14 cellular contexts compared by ENCODE assay signal in the genomic region with DNA sequence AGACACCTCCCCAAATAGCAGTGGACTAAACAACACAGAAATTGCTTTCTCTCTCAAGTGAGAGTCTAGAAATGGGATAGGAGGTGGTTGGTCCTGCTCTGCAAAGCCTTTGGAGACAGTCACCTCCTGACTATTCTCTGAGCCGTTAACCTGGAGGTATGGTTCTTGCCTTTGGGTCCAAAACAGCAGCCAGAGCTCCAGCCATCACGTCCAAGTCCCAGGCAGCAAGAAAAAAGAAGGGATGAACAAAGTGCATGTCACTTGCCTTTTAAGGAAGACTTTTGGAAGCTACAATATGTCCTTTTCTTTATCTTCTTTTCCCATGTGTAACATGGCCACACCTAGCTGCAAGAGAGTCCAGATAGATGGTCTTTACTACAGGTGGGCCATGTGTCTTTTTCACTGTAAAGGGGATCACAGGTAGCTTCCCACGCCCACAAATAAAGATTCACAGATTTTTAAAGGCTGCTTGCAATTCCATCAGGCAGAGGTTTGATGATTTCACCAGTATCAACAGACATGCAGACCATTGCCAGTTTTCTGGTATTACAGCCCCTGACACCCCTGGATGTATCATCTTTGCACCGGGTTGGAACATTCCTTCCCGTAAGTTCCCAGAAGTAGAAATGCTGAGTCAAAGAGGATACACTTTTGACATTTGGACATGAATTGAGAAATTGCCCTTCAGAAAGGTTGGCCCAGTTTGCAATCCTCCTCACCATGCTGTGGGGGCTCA.
A peak's percentile ranks its signal among the peaks of the same experiment; 100 is the strongest.
DNase-seq lines count a peak whose midpoint lies in the region; FAIRE-seq and TF ChIP-seq lines count a peak whose summit lies in the region.
"Had no signal": no experiment of that assay in that cellular context is flagged by ENCODE, and none has a peak within 500 bp of the region (broad histone marks: within the 10 kb centered on the region; RNA-seq: fewer than 3 reads in every experiment).

No MANE protein-coding gene starts in this region.

- H3K4me1 Mint-ChIP-seq in osteocyte (ENCODE audit: unreplicated experiment), result peaks cover 29% of the 10 kb centered on the region
- H3K4me1 Mint-ChIP-seq: T-cell had no signal

- H3K27ac Mint-ChIP-seq in osteocyte (ENCODE audit: unreplicated experiment), result no peak overlapping the region
- H3K27ac Mint-ChIP-seq: T-cell had no signal

- H3K36me3 ChIP-seq in osteoblast (ENCODE audit: insufficient read depth, low read length), result no peaks in the 10 kb centered on the region

- peaks cover 35% of the 10 kb centered on the region for H3K4me1 ChIP-seq in osteoblast (ENCODE audit: insufficient read depth, low read length)

- no peak for FAIRE-seq in GM12891 (lab: Jason Lieb, UNC)

- H4K20me1 ChIP-seq in osteoblast (ENCODE audit: insufficient read depth, low read length), result no peaks in the 10 kb centered on the region

- DNase-seq in GM13976 (ENCODE audit: low spot score) (peak; percentile 8), RPMI7951 (ENCODE audit: low read depth) (peak; percentile 26), fibroblast of gingiva (ENCODE audit: low read depth) (peak; percentile 88), osteoblast (ENCODE audit: insufficient read length, low spot score, missing footprints) (no peak), osteocyte (ENCODE audit: extremely low spot score, unreplicated experiment) (no peak), GF-D8 (lab: John Stamatoyannopoulos, UW) (no peak), GM12891 (ENCODE audit: insufficient read length, low spot score) (no peak)
- DNase-seq: activated naive CD4-positive, alpha-beta T cell treated with Interleukin-2 at 50 U/mL for 16 hours; AML-193; NCI-H1417; NCI-H2171; NCI-H69; SHP77 had no signal

- no peak for TF ChIP-seq POLR2A in GM12891 (IDR thresholded peaks at IDR 0.05; ENCODE audit: low read depth, low read length)

- TF ChIP-seq CTCF in GM13976 (IDR thresholded peaks at IDR 0.05; ENCODE audit: borderline replicate concordance, control extremely low read depth, extremely low read depth, insufficient read depth, missing control alignments) (no peak), osteoblast (IDR thresholded peaks at IDR 0.05; ENCODE audit: extremely low read depth, low read depth, low read length) (no peak), osteocyte (IDR thresholded peaks at IDR 0.05) (no peak)

- H3K4me3 Mint-ChIP-seq in osteocyte (ENCODE audit: unreplicated experiment), result no peak overlapping the region
- H3K4me3 Mint-ChIP-seq: T-cell had no signal

- H3K4me3 ChIP-seq in osteoblast (ENCODE audit: insufficient read depth, low read length), result no peak overlapping the region

- no peak overlapping the region for H2AFZ ChIP-seq in osteoblast (ENCODE audit: low read length)

- H3K9me3 Mint-ChIP-seq in osteocyte (ENCODE audit: unreplicated experiment), result no peaks in the 10 kb centered on the region

- H3K79me2 ChIP-seq in osteoblast (ENCODE audit: insufficient read depth, low read length), result peaks cover 2% of the 10 kb centered on the region

- peak overlapping the region; percentile 4 for H3K4me2 ChIP-seq in osteoblast (ENCODE audit: insufficient read depth, low read length)

- no peaks in the 10 kb centered on the region for H3K36me3 Mint-ChIP-seq in osteocyte (ENCODE audit: unreplicated experiment)
- H3K36me3 Mint-ChIP-seq: T-cell had no signal

- H3K27me3 ChIP-seq in osteoblast (ENCODE audit: insufficient read depth, low read length), result no peaks in the 10 kb centered on the region

- H3K27ac ChIP-seq in osteoblast (ENCODE audit: low read depth, low read length), result peak overlapping the region; percentile 73

- no peaks in the 10 kb centered on the region for H3K27me3 Mint-ChIP-seq in osteocyte (ENCODE audit: unreplicated experiment)

- in situ Hi-C loops in GM13976 (cut with MboI; ENCODE audit: low sequenced_read_pairs, unreplicated experiment), result no loop called here

- H3K9me3 ChIP-seq in osteoblast (ENCODE audit: low read depth, low read length), result peaks cover 2% of the 10 kb centered on the region

TF ChIP-seq in GM12891, 5 proteins besides CTCF, POLR2A, EP300 and RAD21:
- no peak for TF ChIP-seq PAX5 (IDR thresholded peaks at IDR 0.05; ENCODE audit: insufficient read depth, low read length, severe bottlenecking)

Comparison
In these comparisons a context has a peak if more than half of its experiments do, and no peak if none do; other contexts are left out.
1. DNase-seq: peak in GM13976 (single experiment), RPMI7951 (single experiment) and fibroblast of gingiva (single experiment); none in osteoblast (single experiment), osteocyte (single experiment), GF-D8 (single experiment) and GM12891 (single experiment).